1 cellular context compared by ENCODE assay signal in the genomic region with DNA sequence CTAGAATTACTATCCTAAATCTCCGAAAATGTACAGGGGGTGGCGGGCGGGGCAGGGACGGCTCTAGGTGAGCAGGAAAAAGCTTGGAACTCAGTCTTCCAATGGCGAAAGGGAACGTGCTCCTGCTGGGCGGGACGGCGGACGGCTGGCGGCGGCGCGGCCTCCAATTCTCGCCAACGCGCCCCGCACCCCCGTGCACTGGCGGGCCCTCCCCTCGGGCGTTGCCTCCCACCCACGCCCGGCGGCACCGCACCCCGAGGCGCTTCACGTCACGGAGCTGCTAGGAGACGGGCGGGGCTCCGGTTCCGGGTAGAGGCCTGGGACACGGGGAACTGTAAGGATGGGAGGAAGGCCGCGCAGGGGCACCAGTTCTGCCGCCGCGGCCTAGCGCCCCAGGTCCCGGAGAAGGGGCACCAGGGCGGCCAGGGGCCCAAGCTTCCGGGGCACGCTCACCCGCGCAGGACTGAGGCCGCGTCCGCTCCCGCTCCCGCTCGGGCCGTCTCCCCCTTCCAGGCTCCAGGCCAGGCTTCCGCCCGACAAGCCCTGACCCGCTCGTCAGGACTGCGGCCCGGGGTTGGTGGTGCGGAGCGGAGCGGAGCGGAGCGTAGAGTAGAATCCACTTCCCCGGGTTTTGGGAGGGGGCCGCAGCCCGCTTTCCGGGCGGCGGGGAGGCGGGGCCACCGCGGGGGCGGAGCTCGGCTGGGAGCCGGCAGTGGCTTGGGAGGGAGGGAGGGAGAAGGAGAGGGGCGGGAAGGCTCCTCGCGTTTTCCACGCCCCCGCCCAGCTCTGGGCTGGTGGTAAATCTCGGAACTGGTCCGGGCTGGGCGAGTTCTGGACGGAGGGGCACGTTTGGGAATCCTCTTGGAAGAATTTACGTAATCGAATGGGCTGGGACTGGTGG.
A peak's percentile ranks its signal among the peaks of the same experiment; 100 is the strongest.
TF ChIP-seq lines count a peak whose summit lies in the region.

Gene DDX59 (minus strand): TSS at position 594 of the 901 bp plus-strand sequence. CDS start 3,167 bp downstream, outside the sequence.

TF ChIP-seq in HepG2, 621 proteins besides CTCF, POLR2A, EP300 and RAD21 (continued from another document and continues in another):
- no peak for TF ChIP-seq MNT (IDR thresholded peaks at IDR 0.05)
- TF ChIP-seq, protein P1, sequence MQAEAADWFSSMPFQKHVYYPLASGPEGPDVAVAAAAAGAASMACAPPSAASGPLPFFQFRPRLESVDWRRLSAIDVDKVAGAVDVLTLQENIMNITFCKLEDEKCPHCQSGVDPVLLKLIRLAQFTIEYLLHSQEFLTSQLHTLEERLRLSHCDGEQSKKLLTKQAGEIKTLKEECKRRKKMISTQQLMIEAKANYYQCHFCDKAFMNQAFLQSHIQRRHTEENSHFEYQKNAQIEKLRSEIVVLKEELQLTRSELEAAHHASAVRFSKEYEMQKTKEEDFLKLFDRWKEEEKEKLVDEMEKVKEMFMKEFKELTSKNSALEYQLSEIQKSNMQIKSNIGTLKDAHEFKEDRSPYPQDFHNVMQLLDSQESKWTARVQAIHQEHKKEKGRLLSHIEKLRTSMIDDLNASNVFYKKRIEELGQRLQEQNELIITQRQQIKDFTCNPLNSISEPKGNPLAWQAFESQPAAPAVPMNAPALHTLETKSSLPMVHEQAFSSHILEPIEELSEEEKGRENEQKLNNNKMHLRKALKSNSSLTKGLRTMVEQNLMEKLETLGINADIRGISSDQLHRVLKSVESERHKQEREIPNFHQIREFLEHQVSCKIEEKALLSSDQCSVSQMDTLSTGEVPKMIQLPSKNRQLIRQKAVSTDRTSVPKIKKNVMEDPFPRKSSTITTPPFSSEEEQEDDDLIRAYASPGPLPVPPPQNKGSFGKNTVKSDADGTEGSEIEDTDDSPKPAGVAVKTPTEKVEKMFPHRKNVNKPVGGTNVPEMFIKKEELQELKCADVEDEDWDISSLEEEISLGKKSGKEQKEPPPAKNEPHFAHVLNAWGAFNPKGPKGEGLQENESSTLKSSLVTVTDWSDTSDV (CRISPR knock-in tag; IDR thresholded peaks at IDR 0.05) = no peak
- TF ChIP-seq CHD2 (IDR thresholded peaks at IDR 0.05; ENCODE audit: low read depth, low read length) = 0 out of 2 replicates have a peak, but pooled peaks have one; percentile 43
- TF ChIP-seq, protein P2, sequence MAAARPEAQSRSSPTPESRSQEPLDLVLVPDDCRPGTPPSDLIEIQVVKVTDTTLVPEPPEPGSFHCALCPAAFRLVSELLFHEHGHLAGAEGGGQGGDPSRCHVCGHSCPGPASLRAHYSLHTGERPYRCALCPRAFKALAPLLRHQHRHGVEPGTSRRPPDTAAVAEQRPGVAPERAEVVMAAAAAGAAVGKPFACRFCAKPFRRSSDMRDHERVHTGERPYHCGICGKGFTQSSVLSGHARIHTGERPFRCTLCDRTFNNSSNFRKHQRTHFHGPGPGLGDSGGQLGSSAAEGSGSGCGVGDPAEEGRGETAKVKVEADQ (CRISPR knock-in tag; IDR thresholded peaks at IDR 0.05; ENCODE audit: borderline replicate concordance) = peak; percentile 85; the same call in 1 of the 2 replicates
- peak; percentile 67; the same call in 1 of the 2 replicates for TF ChIP-seq ZNF430 (CRISPR knock-in tag; IDR thresholded peaks at IDR 0.05)
- TF ChIP-seq CENPX (CRISPR knock-in tag; IDR thresholded peaks at IDR 0.05) = no peak
- TF ChIP-seq, protein P3, sequence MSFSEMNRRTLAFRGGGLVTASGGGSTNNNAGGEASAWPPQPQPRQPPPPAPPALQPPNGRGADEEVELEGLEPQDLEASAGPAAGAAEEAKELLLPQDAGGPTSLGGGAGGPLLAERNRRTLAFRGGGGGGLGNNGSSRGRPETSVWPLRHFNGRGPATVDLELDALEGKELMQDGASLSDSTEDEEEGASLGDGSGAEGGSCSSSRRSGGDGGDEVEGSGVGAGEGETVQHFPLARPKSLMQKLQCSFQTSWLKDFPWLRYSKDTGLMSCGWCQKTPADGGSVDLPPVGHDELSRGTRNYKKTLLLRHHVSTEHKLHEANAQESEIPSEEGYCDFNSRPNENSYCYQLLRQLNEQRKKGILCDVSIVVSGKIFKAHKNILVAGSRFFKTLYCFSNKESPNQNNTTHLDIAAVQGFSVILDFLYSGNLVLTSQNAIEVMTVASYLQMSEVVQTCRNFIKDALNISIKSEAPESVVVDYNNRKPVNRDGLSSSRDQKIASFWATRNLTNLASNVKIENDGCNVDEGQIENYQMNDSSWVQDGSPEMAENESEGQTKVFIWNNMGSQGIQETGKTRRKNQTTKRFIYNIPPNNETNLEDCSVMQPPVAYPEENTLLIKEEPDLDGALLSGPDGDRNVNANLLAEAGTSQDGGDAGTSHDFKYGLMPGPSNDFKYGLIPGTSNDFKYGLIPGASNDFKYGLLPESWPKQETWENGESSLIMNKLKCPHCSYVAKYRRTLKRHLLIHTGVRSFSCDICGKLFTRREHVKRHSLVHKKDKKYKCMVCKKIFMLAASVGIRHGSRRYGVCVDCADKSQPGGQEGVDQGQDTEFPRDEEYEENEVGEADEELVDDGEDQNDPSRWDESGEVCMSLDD (CRISPR knock-in tag; IDR thresholded peaks at IDR 0.05; ENCODE audit: borderline replicate concordance) = peak; percentile 79
- no peak for TF ChIP-seq TBL1XR1 (IDR thresholded peaks at IDR 0.05; ENCODE audit: borderline replicate concordance, low read length, partially characterized antibody)
- TF ChIP-seq ZIK1 (CRISPR knock-in tag; IDR thresholded peaks at IDR 0.05; ENCODE audit: borderline replicate concordance, low read depth) = no peak
- peak; percentile 88 for TF ChIP-seq ZNF816 (CRISPR knock-in tag; IDR thresholded peaks at IDR 0.05; ENCODE audit: borderline replicate concordance)
- peak; percentile 44; the same call in 1 of the 2 replicates for TF ChIP-seq RXRB (CRISPR knock-in tag; IDR thresholded peaks at IDR 0.05; ENCODE audit: borderline replicate concordance)
- TF ChIP-seq, protein P4, sequence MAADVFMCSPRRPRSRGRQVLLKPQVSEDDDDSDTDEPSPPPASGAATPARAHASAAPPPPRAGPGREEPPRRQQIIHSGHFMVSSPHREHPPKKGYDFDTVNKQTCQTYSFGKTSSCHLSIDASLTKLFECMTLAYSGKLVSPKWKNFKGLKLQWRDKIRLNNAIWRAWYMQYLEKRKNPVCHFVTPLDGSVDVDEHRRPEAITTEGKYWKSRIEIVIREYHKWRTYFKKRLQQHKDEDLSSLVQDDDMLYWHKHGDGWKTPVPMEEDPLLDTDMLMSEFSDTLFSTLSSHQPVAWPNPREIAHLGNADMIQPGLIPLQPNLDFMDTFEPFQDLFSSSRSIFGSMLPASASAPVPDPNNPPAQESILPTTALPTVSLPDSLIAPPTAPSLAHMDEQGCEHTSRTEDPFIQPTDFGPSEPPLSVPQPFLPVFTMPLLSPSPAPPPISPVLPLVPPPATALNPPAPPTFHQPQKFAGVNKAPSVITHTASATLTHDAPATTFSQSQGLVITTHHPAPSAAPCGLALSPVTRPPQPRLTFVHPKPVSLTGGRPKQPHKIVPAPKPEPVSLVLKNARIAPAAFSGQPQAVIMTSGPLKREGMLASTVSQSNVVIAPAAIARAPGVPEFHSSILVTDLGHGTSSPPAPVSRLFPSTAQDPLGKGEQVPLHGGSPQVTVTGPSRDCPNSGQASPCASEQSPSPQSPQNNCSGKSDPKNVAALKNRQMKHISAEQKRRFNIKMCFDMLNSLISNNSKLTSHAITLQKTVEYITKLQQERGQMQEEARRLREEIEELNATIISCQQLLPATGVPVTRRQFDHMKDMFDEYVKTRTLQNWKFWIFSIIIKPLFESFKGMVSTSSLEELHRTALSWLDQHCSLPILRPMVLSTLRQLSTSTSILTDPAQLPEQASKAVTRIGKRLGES (CRISPR knock-in tag; IDR thresholded peaks at IDR 0.05; ENCODE audit: borderline replicate concordance) = no peak
- 0 out of 2 replicates have a peak, but pooled peaks have one; percentile 36 for TF ChIP-seq CREBL2 (CRISPR knock-in tag; IDR thresholded peaks at IDR 0.05; ENCODE audit: borderline replicate concordance)
- TF ChIP-seq, protein P5, sequence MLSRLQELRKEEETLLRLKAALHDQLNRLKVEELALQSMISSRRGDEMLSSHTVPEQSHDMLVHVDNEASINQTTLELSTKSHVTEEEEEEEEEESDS (CRISPR knock-in tag; IDR thresholded peaks at IDR 0.05; ENCODE audit: borderline replicate concordance) = 0 out of 2 replicates have a peak, but pooled peaks have one; percentile 31
- TF ChIP-seq ZNF281 (CRISPR knock-in tag; IDR thresholded peaks at IDR 0.05; ENCODE audit: borderline replicate concordance) = peak; percentile 68; the same call in 1 of the 2 replicates
- peak; percentile 34; the same call in 1 of the 2 replicates for TF ChIP-seq SAFB2 (CRISPR knock-in tag; IDR thresholded peaks at IDR 0.05; ENCODE audit: borderline replicate concordance, low read depth)
- TF ChIP-seq ZNF530 (CRISPR knock-in tag; IDR thresholded peaks at IDR 0.05; ENCODE audit: low read depth) = no peak
- peak; percentile 31; the same call in 1 of the 2 replicates for TF ChIP-seq KDM3A (CRISPR knock-in tag; IDR thresholded peaks at IDR 0.05; ENCODE audit: low read depth)
- peak; percentile 87; the same call in 1 of the 2 replicates for TF ChIP-seq ZNF337 (CRISPR knock-in tag; IDR thresholded peaks at IDR 0.05; ENCODE audit: borderline replicate concordance, low read depth)
- TF ChIP-seq BHLHE40 (IDR thresholded peaks at IDR 0.05; ENCODE audit: low read length) = peak; percentile 63
- TF ChIP-seq TFDP2 (CRISPR knock-in tag; IDR thresholded peaks at IDR 0.05) = peak; percentile 72
- no peak for TF ChIP-seq IRF2 (CRISPR knock-in tag; IDR thresholded peaks at IDR 0.05)
- peak; percentile 92 for TF ChIP-seq ZNF501 (CRISPR knock-in tag; IDR thresholded peaks at IDR 0.05)
- peak; percentile 68 for TF ChIP-seq HES4 (CRISPR knock-in tag; IDR thresholded peaks at IDR 0.05; ENCODE audit: borderline replicate concordance)
- peak; percentile 52 for TF ChIP-seq ZNF780A (CRISPR knock-in tag; IDR thresholded peaks at IDR 0.05)
- TF ChIP-seq MED13 (CRISPR knock-in tag; IDR thresholded peaks at IDR 0.05) = peak; percentile 26; the same call in 1 of the 2 replicates
- peak; percentile 79; the same call in 1 of the 2 replicates for TF ChIP-seq NRL (CRISPR knock-in tag; IDR thresholded peaks at IDR 0.05; ENCODE audit: borderline replicate concordance)
- TF ChIP-seq HOXA9 (CRISPR knock-in tag; IDR thresholded peaks at IDR 0.05; ENCODE audit: borderline replicate concordance) = 0 out of 2 replicates have a peak, but pooled peaks have one; percentile 38
- peak; percentile 77 for TF ChIP-seq ZNF574 (CRISPR knock-in tag; IDR thresholded peaks at IDR 0.05)
- TF ChIP-seq, protein P6, sequence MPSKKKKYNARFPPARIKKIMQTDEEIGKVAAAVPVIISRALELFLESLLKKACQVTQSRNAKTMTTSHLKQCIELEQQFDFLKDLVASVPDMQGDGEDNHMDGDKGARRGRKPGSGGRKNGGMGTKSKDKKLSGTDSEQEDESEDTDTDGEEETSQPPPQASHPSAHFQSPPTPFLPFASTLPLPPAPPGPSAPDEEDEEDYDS (CRISPR knock-in tag; IDR thresholded peaks at IDR 0.05) = peak; percentile 46; the same call in 1 of the 2 replicates
- no peak for TF ChIP-seq ZSCAN12 (CRISPR knock-in tag; IDR thresholded peaks at IDR 0.05)
